Comparison of ENCODE assay signal across 18 cellular contexts in genomic region chr21:41655259-41655658, GRCh38.
A peak's percentile ranks its signal among the peaks of the same experiment; 100 is the strongest.
DNase-seq lines count a peak whose midpoint lies in the region; ATAC-seq, FAIRE-seq and TF ChIP-seq lines count a peak whose summit lies in the region.
"Had no signal": no experiment of that assay in that cellular context is flagged by ENCODE, and none has a peak within 500 bp of the region (broad histone marks: within the 10 kb centered on the region; RNA-seq: fewer than 3 reads in every experiment).

No MANE protein-coding gene starts in this region.

- no peaks in the 10 kb centered on the region for H3K4me1 Mint-ChIP-seq in activated naive CD8-positive, alpha-beta T cell treated with anti-CD3 and anti-CD28 coated beads, Interleukin-2, amount 50 U/mL, for 24 hours
- H3K4me1 Mint-ChIP-seq: B cell; CD4-positive, CD25-positive, alpha-beta regulatory T cell; CD8-positive, alpha-beta memory T cell had no signal

- no peak for DNase-seq in A549 (ENCODE audit: low read depth in 1 of 2, low spot score in 1 of 2)
- peak; percentile 17 for DNase-seq in NOMO-1 treated with dmso at 0.1 percent for 144 hours (lab: John Stamatoyannopoulos, UW; ENCODE audit: unreplicated experiment)
- DNase-seq in RWPE1 (ENCODE audit: low spot score) = no peak
- no peak for DNase-seq in activated naive CD8-positive, alpha-beta T cell treated with anti-CD3 and anti-CD28 coated beads, Interleukin-2, amount 50 U/mL, for 24 hours
- no peak for DNase-seq in hepatocyte (ENCODE audit: low spot score)
- DNase-seq: 8988T; CD4-positive, CD25-positive, alpha-beta regulatory T cell; CD8-positive, alpha-beta memory T cell; GM23248 had no signal

- TF ChIP-seq EP300 in A549 (IDR thresholded peaks at IDR 0.05) = no peak

- no peak for ATAC-seq in A549
- no peak for ATAC-seq in GM18909 (IDR thresholded peaks at IDR 0.05; ENCODE audit: poor library complexity, unreplicated experiment)
- ATAC-seq in GM21423 (IDR thresholded peaks at IDR 0.05; ENCODE audit: unreplicated experiment) = no peak
- ATAC-seq in activated naive CD8-positive, alpha-beta T cell treated with anti-CD3 and anti-CD28 coated beads, Interleukin-2, amount 50 U/mL, for 24 hours = no peak

- H3K4me3 Mint-ChIP-seq in activated naive CD8-positive, alpha-beta T cell treated with anti-CD3 and anti-CD28 coated beads, Interleukin-2, amount 50 U/mL, for 24 hours = no peak overlapping the region
- H3K4me3 Mint-ChIP-seq: B cell; CD4-positive, CD25-positive, alpha-beta regulatory T cell; CD8-positive, alpha-beta memory T cell had no signal

- POLR2A ChIA-PET in A549 (lab: Yijun Ruan, JAX) = no interaction called here
- POLR2A ChIA-PET in HEK293 (lab: Yijun Ruan, JAX) = no interaction called here
- POLR2A ChIA-PET in RWPE1 (lab: Yijun Ruan, JAX; ENCODE audit: low non-redundant PET) = no interaction called here

- TF ChIP-seq POLR2A in A549 (IDR thresholded peaks at IDR 0.05; ENCODE audit: low read length) = no peak

- no peak overlapping the region for H3K4me2 ChIP-seq in A549
- H3K4me2 ChIP-seq in hepatocyte = no peak overlapping the region
- H3K4me2 ChIP-seq: BLaER1 treated with 17β-estradiol and CSF1 and Interleukin-3, amounts not matched to agents 10 nM and 100 nM had no signal

- TF ChIP-seq CTCF in A549 (IDR thresholded peaks at IDR 0.05) = no peak
- TF ChIP-seq CTCF in HEK293 (tag by site-specific recombination; IDR thresholded peaks at IDR 0.05) = no peak
- no peak for TF ChIP-seq CTCF in RWPE1 (conservative IDR thresholded peaks at IDR 0.05; ENCODE audit: low read depth)
- no peak for TF ChIP-seq CTCF in hepatocyte (IDR thresholded peaks at IDR 0.05; ENCODE audit: poor library complexity)

- 93% methylated on average over 4 of the region's 4 CpGs for WGBS in A549 (ENCODE audit: missing lambda C conversion rate)
- 96% methylated on average over 4 of the region's 4 CpGs for WGBS in hepatocyte (ENCODE audit: low lambda C conversion rate, missing lambda C conversion rate)

- no peaks in the 10 kb centered on the region for H3K9me3 ChIP-seq in A549
- H3K9me3 ChIP-seq in HEK293 (ENCODE audit: control insufficient read depth, insufficient read depth, low read depth, low read length) = no peaks in the 10 kb centered on the region
- H3K9me3 ChIP-seq in hepatocyte (ENCODE audit: low read depth) = no peaks in the 10 kb centered on the region
- H3K9me3 ChIP-seq: Caco-2, HAP-1 had no signal

- H3K4me3 ChIP-seq in A549 (no peak overlapping the region), HEK293 (ENCODE audit: low read depth, low read length) (no peak overlapping the region), hepatocyte (no peak overlapping the region)
- H3K4me3 ChIP-seq: BLaER1 treated with 17β-estradiol and CSF1 and Interleukin-3, amounts not matched to agents 10 nM and 100 nM; GM23248; HAP-1 had no signal

- H3K9me2 ChIP-seq in hepatocyte (replicated peaks; ENCODE audit: insufficient read depth) = no peaks in the 10 kb centered on the region

- FAIRE-seq in A549 (lab: Jason Lieb, UNC) = no peak
- FAIRE-seq: D721Med, G401.6 had no signal

- no peaks in the 10 kb centered on the region for H3K79me2 ChIP-seq in hepatocyte

- peaks cover 10% of the 10 kb centered on the region for H3K27me3 Mint-ChIP-seq in activated naive CD8-positive, alpha-beta T cell treated with anti-CD3 and anti-CD28 coated beads, Interleukin-2, amount 50 U/mL, for 24 hours

- CTCF ChIA-PET in A549 (lab: Yijun Ruan, JAX) = no interaction called here
- CTCF ChIA-PET in HEK293 (lab: Yijun Ruan, JAX) = interaction anchor here (0.6 to 1.2 kb wide), 3 partner anchors 162 to 1247 kb away, joined by 3 to 5 read pairs (median 4); no protein-coding TSS in a partner anchor
- CTCF ChIA-PET in RWPE1 (lab: Yijun Ruan, JAX) = no interaction called here

- no peaks in the 10 kb centered on the region for H3K27me3 ChIP-seq in hepatocyte
- H3K27me3 ChIP-seq: BLaER1 treated with 17β-estradiol and CSF1 and Interleukin-3, amounts not matched to agents 10 nM and 100 nM had no signal

- H3K27ac ChIP-seq in A549 = no peak overlapping the region
- H3K27ac ChIP-seq in HEK293 (ENCODE audit: extremely low read depth, low read depth, low read length) = no peak overlapping the region
- H3K27ac ChIP-seq in RWPE1 = peak overlapping the region; percentile 89; the same call in 1 of the 2 replicates
- no peak overlapping the region for H3K27ac ChIP-seq in hepatocyte
- H3K27ac ChIP-seq: BLaER1 treated with 17β-estradiol and CSF1 and Interleukin-3, amounts not matched to agents 10 nM and 100 nM; GM23248 had no signal

- H3K27ac Mint-ChIP-seq in activated naive CD8-positive, alpha-beta T cell treated with anti-CD3 and anti-CD28 coated beads, Interleukin-2, amount 50 U/mL, for 24 hours = no peak overlapping the region
- H3K27ac Mint-ChIP-seq: B cell; CD8-positive, alpha-beta memory T cell had no signal

- H3K36me3 ChIP-seq in HEK293 (ENCODE audit: control insufficient read depth in 2 of 2, insufficient read depth in 1 of 2, low read length in 2 of 2) (no peaks in the 10 kb centered on the region), hepatocyte (replicated peaks; ENCODE audit: insufficient read depth, low read depth) (no peaks in the 10 kb centered on the region)
- H3K36me3 ChIP-seq: BLaER1 treated with 17β-estradiol and CSF1 and Interleukin-3, amounts not matched to agents 10 nM and 100 nM; HAP-1 had no signal

- H4K20me1 ChIP-seq in hepatocyte (ENCODE audit: insufficient read depth, poor library complexity, severe bottlenecking) = no peaks in the 10 kb centered on the region
- H4K20me1 ChIP-seq: BLaER1 treated with 17β-estradiol and CSF1 and Interleukin-3, amounts not matched to agents 10 nM and 100 nM had no signal

- no peaks in the 10 kb centered on the region for H3K9me3 Mint-ChIP-seq in activated naive CD8-positive, alpha-beta T cell treated with anti-CD3 and anti-CD28 coated beads, Interleukin-2, amount 50 U/mL, for 24 hours
- H3K9me3 Mint-ChIP-seq: CD4-positive, CD25-positive, alpha-beta regulatory T cell had no signal

- no peak for TF ChIP-seq RAD21 in A549 (conservative IDR thresholded peaks at IDR 0.05 in 1 of 2, IDR thresholded peaks at IDR 0.05 in 1 of 2)

- H3K36me3 Mint-ChIP-seq in activated naive CD8-positive, alpha-beta T cell treated with anti-CD3 and anti-CD28 coated beads, Interleukin-2, amount 50 U/mL, for 24 hours (ENCODE audit: low read depth) = no peaks in the 10 kb centered on the region
- H3K36me3 Mint-ChIP-seq: CD4-positive, CD25-positive, alpha-beta regulatory T cell; CD8-positive, alpha-beta memory T cell had no signal

- H2AFZ ChIP-seq in hepatocyte = no peak overlapping the region
- H2AFZ ChIP-seq: GM23248 had no signal

- H3K4me1 ChIP-seq in A549 (peaks cover 15% of the 10 kb centered on the region), HEK293 (ENCODE audit: control insufficient read depth, insufficient read depth, low read length) (no peaks in the 10 kb centered on the region), hepatocyte (ENCODE audit: insufficient read depth) (peaks cover 10% of the 10 kb centered on the region)
- H3K4me1 ChIP-seq: HAP-1 had no signal

TF ChIP-seq in A549, 52 proteins besides CTCF, POLR2A, EP300 and RAD21:
- 0 out of 2 replicates have a peak, but pooled peaks have one; percentile 19 for TF ChIP-seq ZC3H11A (IDR thresholded peaks at IDR 0.05)
- no peak for TF ChIP-seq FOSL2 (IDR thresholded peaks at IDR 0.05)
- no peak for TF ChIP-seq FOSL2 (CRISPR knock-in tag; IDR thresholded peaks at IDR 0.05)

TF ChIP-seq in HEK293, 187 proteins besides CTCF, POLR2A, EP300 and RAD21 (continues in another document):
- TF ChIP-seq ZNF623 (tag by site-specific recombination; IDR thresholded peaks at IDR 0.05) (peak; percentile 27; the same call in 1 of the 2 replicates), ZNF426 (tag by site-specific recombination; IDR thresholded peaks at IDR 0.05) (peak; percentile 34), ZNF394 (tag by site-specific recombination; IDR thresholded peaks at IDR 0.05; ENCODE audit: borderline replicate concordance) (peak; percentile 52; the same call in 1 of the 2 replicates), ZNF555 (tag by site-specific recombination; conservative IDR thresholded peaks at IDR 0.05) (peak; percentile 23; the same call in 1 of the 2 replicates), ZNF548 (tag by site-specific recombination; IDR thresholded peaks at IDR 0.05) (no peak)
- TF ChIP-seq, protein P1, sequence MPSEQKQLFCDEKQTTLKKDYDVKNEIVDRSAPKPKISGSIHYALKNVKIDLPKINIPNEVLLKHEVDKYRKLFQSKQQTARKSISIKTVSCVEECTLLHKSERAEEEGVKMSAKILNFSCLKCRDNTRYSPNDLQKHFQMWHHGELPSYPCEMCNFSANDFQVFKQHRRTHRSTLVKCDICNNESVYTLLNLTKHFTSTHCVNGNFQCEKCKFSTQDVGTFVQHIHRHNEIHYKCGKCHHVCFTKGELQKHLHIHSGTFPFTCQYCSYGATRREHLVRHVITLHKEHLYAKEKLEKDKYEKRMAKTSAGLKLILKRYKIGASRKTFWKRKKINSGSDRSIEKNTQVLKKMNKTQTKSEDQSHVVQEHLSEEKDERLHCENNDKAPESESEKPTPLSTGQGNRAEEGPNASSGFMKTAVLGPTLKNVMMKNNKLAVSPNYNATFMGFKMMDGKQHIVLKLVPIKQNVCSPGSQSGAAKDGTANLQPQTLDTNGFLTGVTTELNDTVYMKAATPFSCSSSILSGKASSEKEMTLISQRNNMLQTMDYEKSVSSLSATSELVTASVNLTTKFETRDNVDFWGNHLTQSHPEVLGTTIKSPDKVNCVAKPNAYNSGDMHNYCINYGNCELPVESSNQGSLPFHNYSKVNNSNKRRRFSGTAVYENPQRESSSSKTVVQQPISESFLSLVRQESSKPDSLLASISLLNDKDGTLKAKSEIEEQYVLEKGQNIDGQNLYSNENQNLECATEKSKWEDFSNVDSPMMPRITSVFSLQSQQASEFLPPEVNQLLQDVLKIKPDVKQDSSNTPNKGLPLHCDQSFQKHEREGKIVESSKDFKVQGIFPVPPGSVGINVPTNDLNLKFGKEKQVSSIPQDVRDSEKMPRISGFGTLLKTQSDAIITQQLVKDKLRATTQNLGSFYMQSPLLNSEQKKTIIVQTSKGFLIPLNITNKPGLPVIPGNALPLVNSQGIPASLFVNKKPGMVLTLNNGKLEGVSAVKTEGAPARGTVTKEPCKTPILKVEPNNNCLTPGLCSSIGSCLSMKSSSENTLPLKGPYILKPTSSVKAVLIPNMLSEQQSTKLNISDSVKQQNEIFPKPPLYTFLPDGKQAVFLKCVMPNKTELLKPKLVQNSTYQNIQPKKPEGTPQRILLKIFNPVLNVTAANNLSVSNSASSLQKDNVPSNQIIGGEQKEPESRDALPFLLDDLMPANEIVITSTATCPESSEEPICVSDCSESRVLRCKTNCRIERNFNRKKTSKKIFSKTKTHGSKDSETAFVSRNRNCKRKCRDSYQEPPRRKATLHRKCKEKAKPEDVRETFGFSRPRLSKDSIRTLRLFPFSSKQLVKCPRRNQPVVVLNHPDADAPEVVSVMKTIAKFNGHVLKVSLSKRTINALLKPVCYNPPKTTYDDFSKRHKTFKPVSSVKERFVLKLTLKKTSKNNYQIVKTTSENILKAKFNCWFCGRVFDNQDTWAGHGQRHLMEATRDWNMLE (tag by site-specific recombination; conservative IDR thresholded peaks at IDR 0.05; ENCODE audit: low read depth) = peak; percentile 50; the same call in 1 of the 2 replicates
